Comparison of ENCODE assay signal across 33 cellular contexts in genomic region chr7:44494960-44495359, GRCh38. TPM values are rescaled to one million over a fixed set of nuclear protein-coding genes. Genes with fewer than 3 reads are reported as not detected.
"Had no signal": no experiment of that assay in that cellular context is flagged by ENCODE, and none has a peak within 500 bp of the region (broad histone marks: within the 10 kb centered on the region; RNA-seq: fewer than 3 reads in every experiment).

No MANE protein-coding gene starts in this region.

- H3K4me3 ChIP-seq: colonic mucosa, esophagus squamous epithelium, gastrocnemius medialis, heart left ventricle had no signal

- H3K27ac ChIP-seq: brain microvascular endothelial cell, colonic mucosa, epithelial cell of prostate, esophagus squamous epithelium, gastrocnemius medialis, heart left ventricle had no signal

- DNase-seq: activated CD4-positive, alpha-beta T cell treated with anti-CD3 and anti-CD28 coated beads for 1 hour; activated CD4-positive, alpha-beta T cell treated with anti-CD3 and anti-CD28 coated beads for 4 hours; activated CD4-positive, alpha-beta T cell treated with anti-CD3 and anti-CD28 coated beads, Interleukin-2, amount 10 ng/mL, durations not matched to agents 7 days and 5 days; activated CD4-positive, alpha-beta T cell treated with anti-CD3 and anti-CD28 coated beads, Interleukin-2, amount 50 U/mL, for 4 hours; activated CD8-positive, alpha-beta memory T cell treated with anti-CD3 and anti-CD28 coated beads for 24 hours; activated CD8-positive, alpha-beta T cell treated with anti-CD3 and anti-CD28 coated beads for 36 hours; activated effector memory CD4-positive, alpha-beta T cell treated with Interleukin-2 at 50 U/mL for 16 hours; activated gamma-delta T cell treated with Interleukin-2 at 50 U/mL for 16 hours; activated naive CD4-positive, alpha-beta T cell treated with anti-CD3 and anti-CD28 coated beads, Interleukin-2, amount 50 U/mL, for 16 hours; activated naive CD4-positive, alpha-beta T cell treated with Interleukin-2 at 50 U/mL for 16 hours; activated T-cell treated with anti-CD3 and anti-CD28 coated beads, Interleukin-2, amount 50 U/mL, for 4 hours; amniotic stem cell; anterior cingulate cortex; brain microvascular endothelial cell; colonic mucosa; dermis blood vessel endothelial cell; effector CD4-positive, alpha-beta T cell; effector memory CD8-positive, alpha-beta T cell; esophagus squamous epithelium; gastrocnemius medialis; glutamatergic neuron; heart left ventricle; SW 1271; T-cell; T-helper 9 cell had no signal

- ATAC-seq: activated CD8-positive, alpha-beta T cell treated with anti-CD3 and anti-CD28 coated beads for 36 hours; activated T-cell treated with anti-CD3 and anti-CD28 coated beads, Interleukin-2, amount 50 U/mL, for 4 hours; activated T-helper 17 cell treated with anti-CD3 and anti-CD28 coated beads, Interleukin-2, amount 50 U/mL, for 72 hours; effector memory CD8-positive, alpha-beta T cell; gastrocnemius medialis; heart left ventricle; T-cell had no signal

- H3K27me3 ChIP-seq: brain microvascular endothelial cell, colonic mucosa, gastrocnemius medialis had no signal

- FAIRE-seq: astrocyte, bronchial epithelial cell, endothelial cell of umbilical vein had no signal

- H3K4me1 ChIP-seq: colonic mucosa had no signal

- H3K36me3 ChIP-seq: brain microvascular endothelial cell, colonic mucosa, esophagus squamous epithelium, gastrocnemius medialis, heart left ventricle had no signal

- H3K9me3 ChIP-seq: colonic mucosa, esophagus squamous epithelium, gastrocnemius medialis, heart left ventricle had no signal

RNA-seq across cellular contexts. Expression of gene NPC1L1, which starts 46.2 kb away (rescaled TPM):
- total RNA-seq: activated CD4-positive, alpha-beta T cell treated with anti-CD3 and anti-CD28 coated beads, Interleukin-2, amount 10 ng/mL, durations not matched to agents 7 days and 5 days; chondrocyte; dermis blood vessel endothelial cell; endothelial cell of umbilical vein; fibroblast of villous mesenchyme; T-helper 2 cell treated with Interferon-gamma antibody and Interleukin-4, amounts not matched to agents 100 ng/mL and 5 ng/mL, for 36 hours had no signal
- polyA plus RNA-seq: endothelial cell of umbilical vein had no signal
